In genomic region chr17:39461911-39462641, GRCh38 we compare ENCODE assay signal across 8 cellular contexts. TPM values are rescaled to one million over a fixed set of nuclear protein-coding genes. Genes with fewer than 3 reads are reported as not detected.
DNase-seq lines count a peak whose midpoint lies in the region; ATAC-seq, FAIRE-seq and TF ChIP-seq lines count a peak whose summit lies in the region.

No MANE protein-coding gene starts in this region.

- H3K27ac Mint-ChIP-seq in dendritic cell treated with granulocyte-macrophage colony-stimulating factor and Interleukin-4, amounts not matched to agents 40 ng/mL and 50 ng/mL, for 4 days: peak overlapping the region; percentile 98

- under 1% methylated on average over 37 of the region's 37 CpGs for WGBS in liver

- no peaks in the 10 kb centered on the region for H3K36me3 ChIP-seq in liver (ENCODE audit: control insufficient read depth in 4 of 4, insufficient read depth in 3 of 4, low read depth in 1 of 4, low read length in 3 of 4)

- DNase-seq in GM12892 (ENCODE audit: insufficient read length) (no peak), T-helper 9 cell (peak; percentile 11)
- DNase-seq in stimulated activated CD8-positive, alpha-beta memory T cell treated with anti-CD3 and anti-CD28 coated beads, Interleukin-15, amount 100 ng/mL, for 48 hours (ENCODE audit: low read depth in 2 of 2): peak; percentile 53 to 54
- DNase-seq in central memory CD4-positive, alpha-beta T cell: no peak

- H3K27me3 ChIP-seq in liver (ENCODE audit: control insufficient read depth in 4 of 4, insufficient read depth in 4 of 4, low read length in 3 of 4): no peaks in the 10 kb centered on the region

- no peak for TF ChIP-seq RAD21 in liver (IDR thresholded peaks at IDR 0.05)

- peaks cover 23% of the 10 kb centered on the region for H3K4me1 Mint-ChIP-seq in dendritic cell treated with granulocyte-macrophage colony-stimulating factor and Interleukin-4, amounts not matched to agents 40 ng/mL and 50 ng/mL, for 4 days (ENCODE audit: low read depth)

- TF ChIP-seq CTCF in 22Rv1 (IDR thresholded peaks at IDR 0.05): no peak
- TF ChIP-seq CTCF in liver (IDR thresholded peaks at IDR 0.05; ENCODE audit: low read depth, low read length, missing input control): no peak

- peak; percentile 19 for ATAC-seq in HG03196 (IDR thresholded peaks at IDR 0.05; ENCODE audit: unreplicated experiment)

- peak; percentile 46 for FAIRE-seq in GM12892 (lab: Jason Lieb, UNC)

- TF ChIP-seq POLR2A in GM12892 (IDR thresholded peaks at IDR 0.05; ENCODE audit: low read depth, low read length): no peak; the same call in 1 of the 2 replicates

- no peaks in the 10 kb centered on the region for H3K9me3 Mint-ChIP-seq in dendritic cell treated with granulocyte-macrophage colony-stimulating factor and Interleukin-4, amounts not matched to agents 40 ng/mL and 50 ng/mL, for 4 days

- peak overlapping the region; percentile 67 to 96 (median 69) for H3K4me3 ChIP-seq in liver (ENCODE audit: low read depth in 1 of 3, low read length in 3 of 3)

- H3K4me3 Mint-ChIP-seq in dendritic cell treated with granulocyte-macrophage colony-stimulating factor and Interleukin-4, amounts not matched to agents 40 ng/mL and 50 ng/mL, for 4 days: peak overlapping the region; percentile 87

- peaks cover 43% of the 10 kb centered on the region for H3K36me3 Mint-ChIP-seq in dendritic cell treated with granulocyte-macrophage colony-stimulating factor and Interleukin-4, amounts not matched to agents 40 ng/mL and 50 ng/mL, for 4 days (ENCODE audit: low read depth)

- no peaks in the 10 kb centered on the region for H3K27me3 Mint-ChIP-seq in dendritic cell treated with granulocyte-macrophage colony-stimulating factor and Interleukin-4, amounts not matched to agents 40 ng/mL and 50 ng/mL, for 4 days

- H3K9ac ChIP-seq in liver (ENCODE audit: low read depth in 1 of 2, low read length in 2 of 2): peak overlapping the region; percentile 51 to 86

- H3K9me3 ChIP-seq in liver (ENCODE audit: control insufficient read depth in 4 of 4, low read length in 3 of 4): no peaks in the 10 kb centered on the region

- H3K4me1 ChIP-seq in liver (ENCODE audit: control insufficient read depth in 4 of 4, insufficient read depth in 4 of 4, low read length in 3 of 4): peaks cover 6 to 32% (median 22%) of the 10 kb centered on the region in 4 donors

- peak overlapping the region; percentile 85 for H3K27ac ChIP-seq in 22Rv1
- peak overlapping the region; percentile 88 to 96 for H3K27ac ChIP-seq in liver (ENCODE audit: low read depth in 1 of 2, low read length in 2 of 2)

- intact Hi-C loops in dendritic cell treated with granulocyte-macrophage colony-stimulating factor and Interleukin-4, amounts not matched to agents 40 ng/mL and 50 ng/mL, for 4 days (cut with micrococcal nuclease): loop anchor here (1.0 kb wide), 1 partner anchor 11 kb away; the partner anchor contains the start of gene MED1

TF ChIP-seq in liver, 16 proteins besides CTCF, POLR2A, EP300 and RAD21:
- TF ChIP-seq, protein P1, sequence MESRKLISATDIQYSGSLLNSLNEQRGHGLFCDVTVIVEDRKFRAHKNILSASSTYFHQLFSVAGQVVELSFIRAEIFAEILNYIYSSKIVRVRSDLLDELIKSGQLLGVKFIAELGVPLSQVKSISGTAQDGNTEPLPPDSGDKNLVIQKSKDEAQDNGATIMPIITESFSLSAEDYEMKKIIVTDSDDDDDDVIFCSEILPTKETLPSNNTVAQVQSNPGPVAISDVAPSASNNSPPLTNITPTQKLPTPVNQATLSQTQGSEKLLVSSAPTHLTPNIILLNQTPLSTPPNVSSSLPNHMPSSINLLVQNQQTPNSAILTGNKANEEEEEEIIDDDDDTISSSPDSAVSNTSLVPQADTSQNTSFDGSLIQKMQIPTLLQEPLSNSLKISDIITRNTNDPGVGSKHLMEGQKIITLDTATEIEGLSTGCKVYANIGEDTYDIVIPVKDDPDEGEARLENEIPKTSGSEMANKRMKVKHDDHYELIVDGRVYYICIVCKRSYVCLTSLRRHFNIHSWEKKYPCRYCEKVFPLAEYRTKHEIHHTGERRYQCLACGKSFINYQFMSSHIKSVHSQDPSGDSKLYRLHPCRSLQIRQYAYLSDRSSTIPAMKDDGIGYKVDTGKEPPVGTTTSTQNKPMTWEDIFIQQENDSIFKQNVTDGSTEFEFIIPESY (IDR thresholded peaks at IDR 0.05): no peak
- no peak for TF ChIP-seq GABPA (IDR thresholded peaks at IDR 0.05 in 1 of 2, conservative IDR thresholded peaks at IDR 0.05 in 1 of 2)
- no peak for TF ChIP-seq ATF3 (IDR thresholded peaks at IDR 0.05)

RNA-seq across cellular contexts. Expression of gene CDK12, which starts 0.8 kb away (rescaled TPM):
- 24.3 TPM for polyA plus RNA-seq in GM12892 (2012; ENCODE audit: missing spikeins)
- total RNA-seq in liver: 10 to 100 TPM; 19.2 to 30.3 TPM
- polyA plus RNA-seq in liver: 10 to 100 TPM in 1 of 2 donors, 1 to 10 TPM in 1; 7.5 to 10.8 TPM

RNA-seq across cellular contexts. Expression of gene MED1, which starts 11.0 kb away (rescaled TPM):
- 22.3 TPM for polyA plus RNA-seq in GM12892 (2012; ENCODE audit: missing spikeins)
- total RNA-seq in liver: 10 to 100 TPM; 12.0 to 19.3 TPM
- polyA plus RNA-seq in liver: 1 to 10 TPM; 4.4 to 6.2 TPM

Comparison
In these comparisons a context has a peak if more than half of its experiments do, and no peak if none do; other contexts are left out.
1. DNase-seq: peak in T-helper 9 cell (single experiment) and stimulated activated CD8-positive, alpha-beta memory T cell treated with anti-CD3 and anti-CD28 coated beads, Interleukin-15, amount 100 ng/mL, for 48 hours (2 of 2); none in GM12892 (single experiment) and central memory CD4-positive, alpha-beta T cell (single experiment).